8 cellular contexts compared by ENCODE assay signal in genomic region chrX:83916525-83916924, GRCh38. TPM values are rescaled to one million over a fixed set of nuclear protein-coding genes. Genes with fewer than 3 reads are reported as not detected.
DNase-seq lines count a peak whose midpoint lies in the region; ATAC-seq and TF ChIP-seq lines count a peak whose summit lies in the region.

No MANE protein-coding gene starts in this region.

- in situ Hi-C loops in transverse colon (cut with MboI; ENCODE audit: low pct_ligation_motif_present in 1 of 4, low pct_unique_long_range_greater_than_20kb in 1 of 4, low sequenced_read_pairs in 3 of 4): no loop called here

- H3K27me3 ChIP-seq in transverse colon: no peaks in the 10 kb centered on the region
- no peaks in the 10 kb centered on the region for H3K27me3 ChIP-seq in esophagus muscularis mucosa

- no peaks in the 10 kb centered on the region for H3K36me3 Mint-ChIP-seq in stimulated activated memory B cell treated with anti-CD40 and anti-IgM and Interleukin-4, amounts not matched to agents 10 μg/mL and 1 μg/mL and 100 μg/mL, for 72 hours

- TF ChIP-seq POLR2A in transverse colon (IDR thresholded peaks at IDR 0.05) (no peak), esophagus muscularis mucosa (IDR thresholded peaks at IDR 0.05; ENCODE audit: low read depth) (no peak)

- H3K9me3 ChIP-seq in transverse colon (no peaks in the 10 kb centered on the region), esophagus muscularis mucosa (no peaks in the 10 kb centered on the region)

- ATAC-seq in stimulated activated memory B cell treated with anti-CD40 and anti-IgM and Interleukin-4, amounts not matched to agents 10 μg/mL and 1 μg/mL and 100 μg/mL, for 72 hours: no peak

- H3K4me1 ChIP-seq in transverse colon (no peaks in the 10 kb centered on the region), esophagus muscularis mucosa (no peaks in the 10 kb centered on the region)

- H3K4me3 ChIP-seq in transverse colon: no peak overlapping the region
- no peak overlapping the region for H3K4me3 ChIP-seq in esophagus muscularis mucosa

- H3K36me3 ChIP-seq in transverse colon (no peaks in the 10 kb centered on the region), esophagus muscularis mucosa (no peaks in the 10 kb centered on the region)

- DNase-seq in SIG-M5 treated with dmso at 0.1 percent for 504 hours (lab: John Stamatoyannopoulos, UW; ENCODE audit: unreplicated experiment): peak; percentile 9
- no peak for DNase-seq in SIG-M5 (lab: John Stamatoyannopoulos, UW)
- peak; percentile 36 for DNase-seq in NCI-H146 (lab: John Stamatoyannopoulos, UW)
- peak; percentile 2 for DNase-seq in dermis blood vessel endothelial cell
- peak; percentile 8 for DNase-seq in transverse colon
- no peak for DNase-seq in stimulated activated CD4-positive, alpha-beta T cell treated with anti-CD3 and anti-CD28 coated beads, Interleukin-1b, Interleukin-23, amount 100 ng/mL, for 48 hours
- DNase-seq in esophagus muscularis mucosa (ENCODE audit: extremely low spot score): no peak

- intact Hi-C loops in transverse colon (cut with DNase I; ENCODE audit: low total_unique reads) (no loop called here), esophagus muscularis mucosa (cut with DNase I) (no loop called here)

- H3K27ac ChIP-seq in transverse colon: no peak overlapping the region
- no peak overlapping the region for H3K27ac ChIP-seq in esophagus muscularis mucosa (replicated peaks in 1 of 4)

- WGBS in transverse colon (ENCODE audit: low coverage in 1 of 2), 2 donors: 48% methylated on average over 2 of the region's 2 CpGs; no CpG with 5 or more reads in 1 of the 2 donors
- 29% methylated on average over 2 of the region's 2 CpGs for WGBS in esophagus muscularis mucosa

- no peaks in the 10 kb centered on the region for H3K4me1 Mint-ChIP-seq in stimulated activated memory B cell treated with anti-CD40 and anti-IgM and Interleukin-4, amounts not matched to agents 10 μg/mL and 1 μg/mL and 100 μg/mL, for 72 hours

- H3K27me3 Mint-ChIP-seq in stimulated activated memory B cell treated with anti-CD40 and anti-IgM and Interleukin-4, amounts not matched to agents 10 μg/mL and 1 μg/mL and 100 μg/mL, for 72 hours: no peaks in the 10 kb centered on the region

- TF ChIP-seq EP300 in transverse colon (IDR thresholded peaks at IDR 0.05; ENCODE audit: low read depth) (no peak), esophagus muscularis mucosa (IDR thresholded peaks at IDR 0.05) (no peak)

- no peaks in the 10 kb centered on the region for H3K9me3 Mint-ChIP-seq in stimulated activated memory B cell treated with anti-CD40 and anti-IgM and Interleukin-4, amounts not matched to agents 10 μg/mL and 1 μg/mL and 100 μg/mL, for 72 hours

- H3K27ac Mint-ChIP-seq in stimulated activated memory B cell treated with anti-CD40 and anti-IgM and Interleukin-4, amounts not matched to agents 10 μg/mL and 1 μg/mL and 100 μg/mL, for 72 hours: no peak overlapping the region

- TF ChIP-seq CTCF in transverse colon (IDR thresholded peaks at IDR 0.05) (peak in 3 of 5 experiments; percentile 29 to 34 (median 30)), esophagus muscularis mucosa (IDR thresholded peaks at IDR 0.05) (peak in 1 of 3 experiments; percentile 11)

- H3K4me3 Mint-ChIP-seq in stimulated activated memory B cell treated with anti-CD40 and anti-IgM and Interleukin-4, amounts not matched to agents 10 μg/mL and 1 μg/mL and 100 μg/mL, for 72 hours: no peak overlapping the region

RNA-seq across cellular contexts. Expression of gene CYLC1, which starts 55.6 kb away (rescaled TPM):
- total RNA-seq in dermis blood vessel endothelial cell: not detected in 2 replicates
- not detected for total RNA-seq in transverse colon
- not detected for total RNA-seq in esophagus muscularis mucosa

Comparison
In these comparisons a context has a peak if more than half of its experiments do, and no peak if none do; other contexts are left out.
1. DNase-seq: peak in SIG-M5 treated with dmso at 0.1 percent for 504 hours (single experiment), NCI-H146 (single experiment), dermis blood vessel endothelial cell (single experiment) and transverse colon (single experiment); none in SIG-M5 (single experiment), stimulated activated CD4-positive, alpha-beta T cell treated with anti-CD3 and anti-CD28 coated beads, Interleukin-1b, Interleukin-23, amount 100 ng/mL, for 48 hours (single experiment) and esophagus muscularis mucosa (single experiment).